25 cellular contexts compared by ENCODE assay signal in genomic region chr10:127987467-127988380, GRCh38.
DNase-seq lines count a peak whose midpoint lies in the region; ATAC-seq, FAIRE-seq and TF ChIP-seq lines count a peak whose summit lies in the region.
"Had no signal": no experiment of that assay in that cellular context is flagged by ENCODE, and none has a peak within 500 bp of the region (broad histone marks: within the 10 kb centered on the region; RNA-seq: fewer than 3 reads in every experiment).

No MANE protein-coding gene starts in this region.

- FAIRE-seq in astrocyte (lab: Jason Lieb, UNC), result no peak
- FAIRE-seq: A549, frontal cortex, GM12892, H54, TTC549 had no signal

- H3K4me2 ChIP-seq in mammary epithelial cell (ENCODE audit: insufficient read depth, low read depth, low read length), result no peak overlapping the region
- H3K4me2 ChIP-seq in astrocyte (ENCODE audit: low read length), result no peak overlapping the region
- H3K4me2 ChIP-seq: A549 had no signal

- DNase-seq in MCF 10A (ENCODE audit: unreplicated experiment) (peak; percentile 17), mammary epithelial cell (no peak), astrocyte (ENCODE audit: low read depth) (no peak), lower lobe of right lung (no peak), kidney tubule cell (ENCODE audit: low spot score) (no peak)
- DNase-seq: activated CD4-positive, alpha-beta T cell treated with anti-CD3 and anti-CD28 coated beads for 48 hours; activated naive CD4-positive, alpha-beta T cell treated with anti-CD3 and anti-CD28 coated beads, Interleukin-2, amount 10 ng/mL, durations not matched to agents 7 days and 5 days; C1 segment of cervical spinal cord; colonic mucosa; DMS53; mucosa of descending colon; NCI-H526; SHP77 treated with DMSO at 0.1 percent for 48 hours; stimulated activated CD4-positive, alpha-beta T cell treated with anti-CD3 and anti-CD28 coated beads, Interleukin-2, amount 100 ng/mL, for 24 hours; stimulated activated naive CD8-positive, alpha-beta T cell treated with anti-CD3 and anti-CD28 coated beads, Interleukin-15, amount 100 ng/mL, for 72 hours had no signal

- H3K4me3 Mint-ChIP-seq in MCF 10A (ENCODE audit: unreplicated experiment) (no peak overlapping the region), astrocyte (ENCODE audit: unreplicated experiment) (peak overlapping the region; percentile 28)
- H3K4me3 Mint-ChIP-seq: activated naive CD4-positive, alpha-beta T cell treated with anti-CD3 and anti-CD28 coated beads, Interleukin-2, amount 10 ng/mL, durations not matched to agents 7 days and 5 days had no signal

- POLR2A ChIA-PET in MCF 10A (lab: Yijun Ruan, JAX), result no interaction called here

- peaks cover 37% of the 10 kb centered on the region for H3K4me1 ChIP-seq in mammary epithelial cell (ENCODE audit: insufficient read depth, low read length)
- H3K4me1 ChIP-seq in astrocyte (ENCODE audit: insufficient read depth, low read length), result peaks cover 42% of the 10 kb centered on the region
- peaks cover 51% of the 10 kb centered on the region for H3K4me1 ChIP-seq in lower lobe of right lung
- peaks cover 4 to 66% (median 28%) of the 10 kb centered on the region in 5 donors for H3K4me1 ChIP-seq in subcutaneous abdominal adipose tissue (ENCODE audit: control insufficient read depth in 5 of 5, insufficient read depth in 5 of 5, low read length in 5 of 5)

- H3K27ac Mint-ChIP-seq in MCF 10A (ENCODE audit: low read depth, unreplicated experiment) (no peak overlapping the region), astrocyte (ENCODE audit: unreplicated experiment) (no peak overlapping the region)
- H3K27ac Mint-ChIP-seq: activated naive CD4-positive, alpha-beta T cell treated with anti-CD3 and anti-CD28 coated beads, Interleukin-2, amount 10 ng/mL, durations not matched to agents 7 days and 5 days had no signal

- in situ Hi-C loops in mammary epithelial cell (cut with MboI; ENCODE audit: low sequenced_read_pairs in 2 of 2), result no loop called here

- H3K4me1 Mint-ChIP-seq in MCF 10A (ENCODE audit: insufficient read depth, unreplicated experiment) (peaks cover 29% of the 10 kb centered on the region), astrocyte (ENCODE audit: low read depth, unreplicated experiment) (peaks cover 44% of the 10 kb centered on the region)

- H3K4me3 ChIP-seq in mammary epithelial cell (replicated peaks in 1 of 3; ENCODE audit: insufficient read depth in 1 of 3, low read depth in 2 of 3, low read length in 3 of 3) (no peak overlapping the region), astrocyte (ENCODE audit: insufficient read depth, low read depth, low read length) (no peak overlapping the region), lower lobe of right lung (no peak overlapping the region), subcutaneous abdominal adipose tissue (ENCODE audit: low read depth in 1 of 5, low read length in 5 of 5) (no peak overlapping the region)
- H3K4me3 ChIP-seq: A549, colonic mucosa, mucosa of descending colon had no signal

- H3K36me3 Mint-ChIP-seq in MCF 10A (ENCODE audit: insufficient read depth, unreplicated experiment) (no peaks in the 10 kb centered on the region), astrocyte (ENCODE audit: low read depth, unreplicated experiment) (peaks cover 10% of the 10 kb centered on the region)
- H3K36me3 Mint-ChIP-seq: activated naive CD4-positive, alpha-beta T cell treated with anti-CD3 and anti-CD28 coated beads, Interleukin-2, amount 10 ng/mL, durations not matched to agents 7 days and 5 days had no signal

- no peaks in the 10 kb centered on the region for H3K9me3 Mint-ChIP-seq in MCF 10A (ENCODE audit: unreplicated experiment)
- no peaks in the 10 kb centered on the region for H3K9me3 Mint-ChIP-seq in astrocyte (ENCODE audit: unreplicated experiment)

- H3K9ac ChIP-seq in mammary epithelial cell (ENCODE audit: insufficient read depth, low read length) (no peak overlapping the region), astrocyte (ENCODE audit: low read length) (no peak overlapping the region), subcutaneous abdominal adipose tissue (ENCODE audit: low read length in 5 of 5) (peak overlapping the region in 1 of 5 donors; percentile 31)

- TF ChIP-seq CTCF in MCF 10A (IDR thresholded peaks at IDR 0.05; ENCODE audit: unreplicated experiment) (no peak), mammary epithelial cell (conservative IDR thresholded peaks at IDR 0.05 in 1 of 2, IDR thresholded peaks at IDR 0.05 in 1 of 2; ENCODE audit: extremely low read depth in 1 of 2, insufficient read depth in 1 of 2, low read depth in 1 of 2, low read length in 2 of 2) (no peak), astrocyte (IDR thresholded peaks at IDR 0.05; ENCODE audit: insufficient read depth, low read depth, low read length) (no peak), lower lobe of right lung (IDR thresholded peaks at IDR 0.05) (no peak)

- no peaks in the 10 kb centered on the region for H3K79me2 ChIP-seq in mammary epithelial cell (ENCODE audit: insufficient read depth, low read length)
- no peaks in the 10 kb centered on the region for H3K79me2 ChIP-seq in astrocyte (ENCODE audit: insufficient read depth, low read length)

- H2AFZ ChIP-seq in mammary epithelial cell (ENCODE audit: low read depth, low read length), result no peak overlapping the region
- no peak overlapping the region for H2AFZ ChIP-seq in astrocyte (ENCODE audit: low read depth, low read length)

- 65% methylated on average over 13 of the region's 14 CpGs for WGBS in mammary epithelial cell (ENCODE audit: low coverage, missing lambda C conversion rate)

- no peaks in the 10 kb centered on the region for H3K27me3 Mint-ChIP-seq in MCF 10A (ENCODE audit: insufficient read depth, unreplicated experiment)
- H3K27me3 Mint-ChIP-seq in astrocyte (ENCODE audit: low read depth, unreplicated experiment), result no peaks in the 10 kb centered on the region

- no peaks in the 10 kb centered on the region for H3K36me3 ChIP-seq in mammary epithelial cell (ENCODE audit: insufficient read depth, low read length)
- H3K36me3 ChIP-seq in astrocyte (ENCODE audit: insufficient read depth, low read length), result no peaks in the 10 kb centered on the region
- H3K36me3 ChIP-seq in lower lobe of right lung, result no peaks in the 10 kb centered on the region
- no peaks in the 10 kb centered on the region for H3K36me3 ChIP-seq in subcutaneous abdominal adipose tissue (ENCODE audit: control insufficient read depth in 5 of 5, insufficient read depth in 5 of 5, low read length in 5 of 5)
- H3K36me3 ChIP-seq: colonic mucosa had no signal

- intact Hi-C loops in MCF 10A (cut with micrococcal nuclease), result no loop called here
- intact Hi-C loops in mammary epithelial cell (cut with micrococcal nuclease), result no loop called here
- intact Hi-C loops in lower lobe of right lung (cut with DNase I), result no loop called here

- H4K20me1 ChIP-seq in mammary epithelial cell (ENCODE audit: insufficient read depth, low read length) (no peaks in the 10 kb centered on the region), astrocyte (ENCODE audit: insufficient read depth, low read length) (no peaks in the 10 kb centered on the region)

- CTCF ChIA-PET in MCF 10A (lab: Yijun Ruan, JAX), result interaction anchor here (1.2 to 2.4 kb wide), 3 partner anchors 23 to 81 kb away, joined by 4 to 12 read pairs (median 4); partner anchors contain the start of gene PTPRE
- CTCF ChIA-PET in mammary epithelial cell (lab: Charles Lee; ENCODE audit: low non-redundant PET), result no interaction called here

- H3K9me3 ChIP-seq in mammary epithelial cell (replicated peaks; ENCODE audit: insufficient read depth, low read length), result no peaks in the 10 kb centered on the region
- no peaks in the 10 kb centered on the region for H3K9me3 ChIP-seq in astrocyte (ENCODE audit: insufficient read depth, low read depth, low read length)
- no peaks in the 10 kb centered on the region for H3K9me3 ChIP-seq in lower lobe of right lung
- no peaks in the 10 kb centered on the region for H3K9me3 ChIP-seq in subcutaneous abdominal adipose tissue (ENCODE audit: control insufficient read depth in 5 of 5, low read length in 5 of 5)
- H3K9me3 ChIP-seq: A549, colonic mucosa, mucosa of descending colon had no signal

- dilution Hi-C loops in mammary epithelial cell (cut with HindIII; ENCODE audit: low sequenced_read_pairs), result no loop called here

- BruUV-seq in MCF 10A (replicated peaks; lab: Mats Ljungman, UMichigan), result no TSS peak
- BruUV-seq in mammary epithelial cell (replicated peaks; lab: Mats Ljungman, UMichigan), result no TSS peak

- H3K27ac ChIP-seq in mammary epithelial cell (ENCODE audit: insufficient read depth, low read depth, low read length), result no peak overlapping the region
- H3K27ac ChIP-seq in astrocyte (ENCODE audit: low read depth, low read length), result no peak overlapping the region
- H3K27ac ChIP-seq in lower lobe of right lung, result peak overlapping the region; percentile 32
- H3K27ac ChIP-seq in subcutaneous abdominal adipose tissue (ENCODE audit: low read depth, low read length), result peak overlapping the region; percentile 80
- H3K27ac ChIP-seq: A549, colonic mucosa, epithelial cell of prostate had no signal

- ATAC-seq in lower lobe of right lung (no peak), GM21529 (IDR thresholded peaks at IDR 0.05; ENCODE audit: unreplicated experiment) (no peak), HG02840 (IDR thresholded peaks at IDR 0.05; ENCODE audit: low FRiP score, unreplicated experiment) (no peak)
- ATAC-seq: A549; mucosa of descending colon; sciatic nerve; stimulated activated naive CD8-positive, alpha-beta T cell treated with anti-CD3 and anti-CD28 coated beads, Interleukin-15, amount 100 ng/mL, for 72 hours had no signal

- H3K27me3 ChIP-seq in mammary epithelial cell (ENCODE audit: insufficient read depth, low read length), result no peaks in the 10 kb centered on the region
- no peaks in the 10 kb centered on the region for H3K27me3 ChIP-seq in astrocyte (ENCODE audit: insufficient read depth, low read length)
- no peaks in the 10 kb centered on the region for H3K27me3 ChIP-seq in lower lobe of right lung (ENCODE audit: low read depth)
- peaks cover 0 to 5% (median 0%) of the 10 kb centered on the region in 5 donors for H3K27me3 ChIP-seq in subcutaneous abdominal adipose tissue (ENCODE audit: control insufficient read depth in 5 of 5, insufficient read depth in 4 of 5, low read length in 5 of 5)
- H3K27me3 ChIP-seq: colonic mucosa had no signal

Comparison
In these comparisons a context has a peak if more than half of its experiments do, and no peak if none do; other contexts are left out.
1. H3K27ac ChIP-seq: peak in lower lobe of right lung (single experiment) and subcutaneous abdominal adipose tissue (single experiment); none in mammary epithelial cell (single experiment) and astrocyte (single experiment).